Comparison of ENCODE assay signal across 12 cellular contexts in the genomic region with DNA sequence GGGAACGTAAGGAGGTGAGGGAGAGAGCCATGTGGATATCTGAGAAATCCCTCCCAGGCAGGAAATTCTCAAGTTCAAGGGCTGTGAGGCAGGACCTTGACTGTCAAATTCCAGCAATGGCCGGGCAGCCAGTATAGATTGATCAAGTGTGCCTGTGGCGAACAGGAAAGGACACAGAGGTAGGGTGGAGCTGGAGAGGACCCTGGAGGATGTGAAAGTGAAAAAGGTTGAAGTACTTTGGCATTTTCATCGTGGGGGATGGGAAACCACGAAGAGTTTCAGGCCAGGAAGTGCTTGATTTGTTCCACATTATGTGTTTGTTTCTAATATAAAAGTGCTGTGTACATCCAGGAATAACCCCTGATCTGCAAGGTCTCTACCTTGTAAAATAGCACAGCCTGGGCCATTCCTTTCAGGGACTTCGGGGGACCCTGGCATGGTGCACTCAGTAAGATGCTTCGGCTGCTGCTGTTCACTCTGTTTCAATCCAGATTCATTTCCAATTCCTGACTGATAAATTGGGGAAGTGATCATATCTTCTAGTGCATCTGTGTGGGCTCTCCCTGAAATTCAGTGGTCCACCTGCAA.
DNase-seq lines count a peak whose midpoint lies in the region; ATAC-seq, FAIRE-seq and TF ChIP-seq lines count a peak whose summit lies in the region.
"Had no signal": no experiment of that assay in that cellular context is flagged by ENCODE, and none has a peak within 500 bp of the region (broad histone marks: within the 10 kb centered on the region; RNA-seq: fewer than 3 reads in every experiment).

No MANE protein-coding gene starts in this region.

- peak overlapping the region in 6 of 7 donors; percentile 81 to 90 (median 84) for H3K27ac Mint-ChIP-seq in CD14-positive monocyte
- H3K27ac Mint-ChIP-seq in activated naive CD8-positive, alpha-beta T cell treated with anti-CD3 and anti-CD28 coated beads, Interleukin-2, amount 50 U/mL, for 24 hours: peak overlapping the region; percentile 78
- H3K27ac Mint-ChIP-seq: CD4-positive, alpha-beta T cell had no signal

- H3K27ac ChIP-seq in heart right ventricle: no peak overlapping the region
- no peak overlapping the region for H3K27ac ChIP-seq in ascending aorta
- H3K27ac ChIP-seq: coronary artery, thoracic aorta had no signal

- FAIRE-seq in GM12892 (lab: Jason Lieb, UNC): no peak

- TF ChIP-seq CTCF in CD14-positive monocyte (IDR thresholded peaks at IDR 0.05) (no peak), heart right ventricle (IDR thresholded peaks at IDR 0.05) (no peak), ascending aorta (IDR thresholded peaks at IDR 0.05) (no peak)

- H3K9me3 ChIP-seq in heart right ventricle: no peaks in the 10 kb centered on the region
- no peaks in the 10 kb centered on the region for H3K9me3 ChIP-seq in ascending aorta
- H3K9me3 ChIP-seq: thoracic aorta had no signal

- H3K36me3 ChIP-seq in heart right ventricle (peaks cover 0 to 12% (median 0%) of the 10 kb centered on the region in 9 donors), ascending aorta (no peaks in the 10 kb centered on the region)
- H3K36me3 ChIP-seq: thoracic aorta had no signal

- peaks cover 0 to 6% (median 0%) of the 10 kb centered on the region in 7 donors for H3K9me3 Mint-ChIP-seq in CD14-positive monocyte
- H3K9me3 Mint-ChIP-seq in activated naive CD8-positive, alpha-beta T cell treated with anti-CD3 and anti-CD28 coated beads, Interleukin-2, amount 50 U/mL, for 24 hours: no peaks in the 10 kb centered on the region
- H3K9me3 Mint-ChIP-seq: CD4-positive, alpha-beta T cell had no signal

- H3K36me3 Mint-ChIP-seq in CD14-positive monocyte: peaks cover 28 to 52% of the 10 kb centered on the region in 2 donors
- H3K36me3 Mint-ChIP-seq in activated naive CD8-positive, alpha-beta T cell treated with anti-CD3 and anti-CD28 coated beads, Interleukin-2, amount 50 U/mL, for 24 hours (ENCODE audit: low read depth): peaks cover 34% of the 10 kb centered on the region

- no peak overlapping the region for H3K4me3 ChIP-seq in heart right ventricle
- H3K4me3 ChIP-seq in ascending aorta: no peak overlapping the region
- H3K4me3 ChIP-seq: coronary artery, thoracic aorta had no signal

- no peak for DNase-seq in CD14-positive monocyte (ENCODE audit: low spot score)
- peak; percentile 5 for DNase-seq in activated naive CD8-positive, alpha-beta T cell treated with anti-CD3 and anti-CD28 coated beads, Interleukin-2, amount 50 U/mL, for 24 hours
- DNase-seq in HuH-7 (ENCODE audit: low spot score): no peak
- no peak for DNase-seq in heart right ventricle
- no peak for DNase-seq in ascending aorta (ENCODE audit: low spot score in 2 of 2)
- DNase-seq in GM12892 (ENCODE audit: insufficient read length): no peak
- DNase-seq: CD4-positive, alpha-beta T cell; NCI-H1694 had no signal

- H3K4me3 Mint-ChIP-seq in CD14-positive monocyte: peak overlapping the region; percentile 65 to 84
- peak overlapping the region; percentile 4 for H3K4me3 Mint-ChIP-seq in activated naive CD8-positive, alpha-beta T cell treated with anti-CD3 and anti-CD28 coated beads, Interleukin-2, amount 50 U/mL, for 24 hours
- H3K4me3 Mint-ChIP-seq: CD4-positive, alpha-beta T cell had no signal

- TF ChIP-seq POLR2A in GM12892 (IDR thresholded peaks at IDR 0.05; ENCODE audit: low read depth, low read length): no peak

- H3K4me1 ChIP-seq in heart right ventricle (peaks cover 0 to 10% (median 0%) of the 10 kb centered on the region in 9 donors), ascending aorta (no peaks in the 10 kb centered on the region)

- H3K4me1 Mint-ChIP-seq in CD14-positive monocyte: peaks cover 29% of the 10 kb centered on the region
- H3K4me1 Mint-ChIP-seq in activated naive CD8-positive, alpha-beta T cell treated with anti-CD3 and anti-CD28 coated beads, Interleukin-2, amount 50 U/mL, for 24 hours: peaks cover 13% of the 10 kb centered on the region

- ATAC-seq in GM19463 (IDR thresholded peaks at IDR 0.05; ENCODE audit: unreplicated experiment) (peak; percentile 83), HG03571 (IDR thresholded peaks at IDR 0.05; ENCODE audit: unreplicated experiment) (peak; percentile 67), heart right ventricle (no peak)
- ATAC-seq in activated naive CD8-positive, alpha-beta T cell treated with anti-CD3 and anti-CD28 coated beads, Interleukin-2, amount 50 U/mL, for 24 hours: peak; percentile 54

- intact Hi-C loops in CD14-positive monocyte (cut with micrococcal nuclease) (no loop called here), heart right ventricle (cut with DNase I) (no loop called here), ascending aorta (cut with DNase I) (no loop called here)

- peaks cover 0 to 3% (median 2%) of the 10 kb centered on the region in 3 donors for H3K27me3 Mint-ChIP-seq in CD14-positive monocyte (ENCODE audit: low read depth in 3 of 3)
- no peaks in the 10 kb centered on the region for H3K27me3 Mint-ChIP-seq in activated naive CD8-positive, alpha-beta T cell treated with anti-CD3 and anti-CD28 coated beads, Interleukin-2, amount 50 U/mL, for 24 hours
- H3K27me3 Mint-ChIP-seq: CD4-positive, alpha-beta T cell had no signal

- whole genome bisulfite sequencing in heart right ventricle, 2 donors: 57 to 66% methylated on average over 7 of the region's 7 CpGs

- H3K27me3 ChIP-seq in heart right ventricle: peaks cover 0 to 44% (median 0%) of the 10 kb centered on the region in 7 donors
- no peaks in the 10 kb centered on the region for H3K27me3 ChIP-seq in ascending aorta

Comparison
In these comparisons a context has a peak if more than half of its experiments do, and no peak if none do; other contexts are left out.
1. ATAC-seq: peak in GM19463 (single experiment), HG03571 (single experiment) and activated naive CD8-positive, alpha-beta T cell treated with anti-CD3 and anti-CD28 coated beads, Interleukin-2, amount 50 U/mL, for 24 hours (single experiment); none in heart right ventricle (0 of 8).